Comparison of ENCODE assay signal across 1 cellular context in genomic region chr11:75326439-75326810, GRCh38.
TF ChIP-seq lines count a peak whose summit lies in the region.

No MANE protein-coding gene starts in this region.

TF ChIP-seq in K562, 482 proteins besides CTCF, POLR2A, EP300 and RAD21 (continued from another document):
- no peak for TF ChIP-seq SAP30 (IDR thresholded peaks at IDR 0.05; ENCODE audit: borderline replicate concordance, insufficient read depth, low read depth, low read length, poor library complexity, severe bottlenecking)
